ENCODE assay signal across 19 cellular contexts in genomic region chr6:53299331-53299835, GRCh38. TPM values are rescaled to one million over a fixed set of nuclear protein-coding genes. Genes with fewer than 3 reads are reported as not detected.
DNase-seq lines count a peak whose midpoint lies in the region; ATAC-seq and TF ChIP-seq lines count a peak whose summit lies in the region.
"Had no signal": no experiment of that assay in that cellular context is flagged by ENCODE, and none has a peak within 500 bp of the region (broad histone marks: within the 10 kb centered on the region; RNA-seq: fewer than 3 reads in every experiment).

No MANE protein-coding gene starts in this region.

- no peak overlapping the region for H3K4me3 ChIP-seq in right lobe of liver
- H3K4me3 ChIP-seq: stomach had no signal

- 26% methylated on average over 6 of the region's 6 CpGs for WGBS in right lobe of liver (ENCODE audit: insufficient coverage, low coverage, low lambda C conversion rate, missing lambda C conversion rate)

- intact Hi-C loops in CD4-positive, alpha-beta T cell (cut with DNase I, micrococcal nuclease): loop anchor here in 1 of 2 experiments (10.0 kb wide), 1 partner anchor 245 kb away; the partner anchor contains the start of gene GCLC
- intact Hi-C loops in right lobe of liver (cut with DNase I): no loop called here

- no peaks in the 10 kb centered on the region for H3K27me3 Mint-ChIP-seq in CD4-positive, alpha-beta T cell
- H3K27me3 Mint-ChIP-seq in activated T-helper 17 cell treated with anti-CD3 and anti-CD28 coated beads, Interleukin-2, amount 50 U/mL, for 72 hours: no peaks in the 10 kb centered on the region
- H3K27me3 Mint-ChIP-seq: activated CD4-positive, alpha-beta T cell treated with anti-CD3 and anti-CD28 coated beads, Interleukin-2, amount 10 ng/mL, durations not matched to agents 7 days and 5 days had no signal

- no peak for ATAC-seq in CD4-positive, alpha-beta T cell (ENCODE audit: poor library complexity)
- no peak for ATAC-seq in activated T-helper 17 cell treated with anti-CD3 and anti-CD28 coated beads, Interleukin-2, amount 50 U/mL, for 72 hours (replicated peaks)
- peak; percentile 12 to 57 (median 47) for ATAC-seq in right lobe of liver
- ATAC-seq in HG02938 (IDR thresholded peaks at IDR 0.05; ENCODE audit: unreplicated experiment): no peak
- ATAC-seq: HCT116 had no signal

- peak overlapping the region; percentile 59 for H3K27ac Mint-ChIP-seq in CD4-positive, alpha-beta T cell
- peak overlapping the region; percentile 96 for H3K27ac Mint-ChIP-seq in activated T-helper 17 cell treated with anti-CD3 and anti-CD28 coated beads, Interleukin-2, amount 50 U/mL, for 72 hours

- peaks cover 13% of the 10 kb centered on the region for H3K36me3 Mint-ChIP-seq in CD4-positive, alpha-beta T cell (ENCODE audit: low read depth)
- H3K36me3 Mint-ChIP-seq in activated T-helper 17 cell treated with anti-CD3 and anti-CD28 coated beads, Interleukin-2, amount 50 U/mL, for 72 hours (ENCODE audit: low read depth): peaks cover 21% of the 10 kb centered on the region

- POLR2A ChIA-PET in CD4-positive, alpha-beta T cell (lab: Charles Lee): interaction anchor here (4.7 kb wide), 1 partner anchor 9 kb away, joined by 46 read pairs; no protein-coding TSS in a partner anchor

- H3K4me1 ChIP-seq in right lobe of liver: peaks cover 0 to 92% (median 34%) of the 10 kb centered on the region in 4 donors

- no peak overlapping the region for H3K27ac ChIP-seq in CD4-positive, alpha-beta T cell (ENCODE audit: low read depth, low read length)
- peak overlapping the region; percentile 8 to 71 (median 28) for H3K27ac ChIP-seq in right lobe of liver
- H3K27ac ChIP-seq: stomach had no signal

- peak overlapping the region; percentile 23 for H3K4me3 Mint-ChIP-seq in CD4-positive, alpha-beta T cell
- peak overlapping the region; percentile 85 for H3K4me3 Mint-ChIP-seq in activated T-helper 17 cell treated with anti-CD3 and anti-CD28 coated beads, Interleukin-2, amount 50 U/mL, for 72 hours
- H3K4me3 Mint-ChIP-seq: activated CD4-positive, alpha-beta T cell treated with anti-CD3 and anti-CD28 coated beads, Interleukin-2, amount 10 ng/mL, durations not matched to agents 7 days and 5 days had no signal

- H3K36me3 ChIP-seq in right lobe of liver: peaks cover 0 to 3% (median 0%) of the 10 kb centered on the region in 4 donors
- H3K36me3 ChIP-seq: stomach had no signal

- H3K27me3 ChIP-seq in CD4-positive, alpha-beta T cell (ENCODE audit: control insufficient read depth, insufficient read depth, low read length): no peaks in the 10 kb centered on the region
- no peaks in the 10 kb centered on the region for H3K27me3 ChIP-seq in right lobe of liver
- H3K27me3 ChIP-seq: stomach had no signal

- no peak for TF ChIP-seq CTCF in CD4-positive, alpha-beta T cell (IDR thresholded peaks at IDR 0.05)
- TF ChIP-seq CTCF in right lobe of liver (IDR thresholded peaks at IDR 0.05): no peak

- CTCF ChIA-PET in CD4-positive, alpha-beta T cell (lab: Charles Lee): no interaction called here

- H3K4me1 Mint-ChIP-seq in CD4-positive, alpha-beta T cell (ENCODE audit: low read depth): peaks cover 98% of the 10 kb centered on the region
- H3K4me1 Mint-ChIP-seq in activated T-helper 17 cell treated with anti-CD3 and anti-CD28 coated beads, Interleukin-2, amount 50 U/mL, for 72 hours: peaks cover 59% of the 10 kb centered on the region

- no peak for TF ChIP-seq POLR2A in right lobe of liver (IDR thresholded peaks at IDR 0.05)

- no peaks in the 10 kb centered on the region for H3K9me3 ChIP-seq in CD4-positive, alpha-beta T cell (ENCODE audit: control insufficient read depth, low read length)
- no peaks in the 10 kb centered on the region for H3K9me3 ChIP-seq in right lobe of liver
- H3K9me3 ChIP-seq: stomach had no signal

- H3K9me3 Mint-ChIP-seq in CD4-positive, alpha-beta T cell: no peaks in the 10 kb centered on the region
- H3K9me3 Mint-ChIP-seq in activated T-helper 17 cell treated with anti-CD3 and anti-CD28 coated beads, Interleukin-2, amount 50 U/mL, for 72 hours: no peaks in the 10 kb centered on the region
- H3K9me3 Mint-ChIP-seq: activated CD4-positive, alpha-beta T cell treated with anti-CD3 and anti-CD28 coated beads, Interleukin-2, amount 10 ng/mL, durations not matched to agents 7 days and 5 days had no signal

- DNase-seq in Ammon's horn (ENCODE audit: low spot score) (peak; percentile 36), right lobe of liver (no peak), HCEC 1CT (no peak), NCI-H1105 (lab: John Stamatoyannopoulos, UW) (no peak), NAMALWA (ENCODE audit: low spot score) (no peak)
- DNase-seq in CD4-positive, alpha-beta T cell: no peak
- DNase-seq: activated CD4-positive, alpha-beta T cell treated with anti-CD3 and anti-CD28 coated beads, Interleukin-2, amount 10 ng/mL, durations not matched to agents 7 days and 5 days; AML-193; effector CD4-positive, alpha-beta T cell; EL; Karpas-422; NCI-H146; SHP77 treated with DMSO at 0.1 percent for 48 hours; small intestine; stomach; T-helper 9 cell had no signal

RNA-seq across cellular contexts. Expression of gene ELOVL5, which starts 49.4 kb away (rescaled TPM):
- 10 to 100 TPM; 78.0 to 86.8 TPM for total RNA-seq in CD4-positive, alpha-beta T cell
- total RNA-seq in activated T-helper 17 cell treated with anti-CD3 and anti-CD28 coated beads, Interleukin-2, amount 50 U/mL, for 72 hours: 100 to 1,000 TPM in 1 of 2 donors, 10 to 100 TPM in 1; 91.9 to 127 TPM
- 100 to 1,000 TPM in 1 of 6 experiments, 10 to 100 TPM in 5; 48.5 to 117 (median 55.7) TPM for total RNA-seq in right lobe of liver

Comparison
In these comparisons a context has a peak if more than half of its experiments do, and no peak if none do; other contexts are left out.
1. ATAC-seq: peak in right lobe of liver (4 of 4); none in CD4-positive, alpha-beta T cell (single experiment), activated T-helper 17 cell treated with anti-CD3 and anti-CD28 coated beads, Interleukin-2, amount 50 U/mL, for 72 hours (single experiment) and HG02938 (single experiment).